12 cellular contexts compared by ENCODE assay signal in the genomic region with DNA sequence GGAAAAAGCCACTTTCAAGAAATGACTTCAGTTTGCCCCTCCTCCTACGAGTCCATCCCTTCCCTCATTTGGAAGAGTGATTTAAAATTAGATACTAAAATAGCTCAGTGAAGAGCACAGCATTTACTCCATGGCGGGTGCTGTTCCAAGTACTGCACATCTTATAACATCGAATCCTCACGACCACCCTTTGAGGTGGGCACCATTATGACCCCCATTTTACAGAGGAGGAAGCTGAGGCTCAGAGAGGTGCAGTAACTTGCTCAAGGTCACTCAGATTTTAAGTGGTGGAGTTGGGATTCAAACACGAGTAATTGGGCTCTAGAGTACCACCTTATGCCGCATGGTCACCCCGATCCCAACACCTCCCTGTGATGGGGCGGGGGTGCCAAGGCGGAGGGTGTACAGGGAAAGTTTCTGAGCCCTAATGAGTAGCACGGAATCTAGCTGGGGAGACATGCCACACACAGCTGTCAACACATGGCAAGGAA. TPM values are rescaled to one million over a fixed set of nuclear protein-coding genes. Genes with fewer than 3 reads are reported as not detected.
A peak's percentile ranks its signal among the peaks of the same experiment; 100 is the strongest.
DNase-seq lines count a peak whose midpoint lies in the region; ATAC-seq, FAIRE-seq and TF ChIP-seq lines count a peak whose summit lies in the region.
"Had no signal": no experiment of that assay in that cellular context is flagged by ENCODE, and none has a peak within 500 bp of the region (broad histone marks: within the 10 kb centered on the region; RNA-seq: fewer than 3 reads in every experiment).

No MANE protein-coding gene starts in this region.

- BruUV-seq in OCI-LY7 (replicated peaks; lab: Mats Ljungman, UMichigan), result no TSS peak

- TF ChIP-seq CTCF in OCI-LY7 (conservative IDR thresholded peaks at IDR 0.05; ENCODE audit: low read length), result no peak
- TF ChIP-seq CTCF in H1 (IDR thresholded peaks at IDR 0.05; ENCODE audit: control extremely low read depth in 1 of 3, insufficient read depth in 1 of 3, low read depth in 1 of 3, low read length in 3 of 3), result no peak
- no peak for TF ChIP-seq CTCF in osteoblast (IDR thresholded peaks at IDR 0.05; ENCODE audit: extremely low read depth, low read depth, low read length)

- no peak for DNase-seq in CD4-positive, alpha-beta memory T cell
- DNase-seq in OCI-LY7 (ENCODE audit: low spot score), result no peak
- DNase-seq in H1 (ENCODE audit: low read depth in 1 of 2, low spot score in 2 of 2), result no peak
- peak; percentile 89 for DNase-seq in osteoblast (ENCODE audit: insufficient read length, low spot score, missing footprints)
- no peak for DNase-seq in NCI-H345 treated with DMSO at 0.1 percent for 48 hours (lab: John Stamatoyannopoulos, UW; ENCODE audit: unreplicated experiment)
- no peak for DNase-seq in stimulated activated CD4-positive, alpha-beta T cell treated with anti-CD3 and anti-CD28 coated beads, Interleukin-4, amount 100 ng/mL, for 4 hours
- DNase-seq: HCEC 1CT had no signal

- H2BK20ac ChIP-seq in H1 (ENCODE audit: low read length), result peak overlapping the region; percentile 75; the same call in 1 of the 2 replicates

- no peak overlapping the region for H2AFZ ChIP-seq in OCI-LY7 (ENCODE audit: low read length)
- no peak overlapping the region for H2AFZ ChIP-seq in H1 (ENCODE audit: low read length)
- H2AFZ ChIP-seq in osteoblast (ENCODE audit: low read length), result no peak overlapping the region

- H3K79me2 ChIP-seq in OCI-LY7 (ENCODE audit: insufficient read depth, low read depth, low read length) (no peaks in the 10 kb centered on the region), H1 (ENCODE audit: control insufficient read depth in 1 of 2, insufficient read depth in 2 of 2, low read length in 2 of 2) (no peaks in the 10 kb centered on the region), osteoblast (ENCODE audit: insufficient read depth, low read length) (no peaks in the 10 kb centered on the region)

- no peaks in the 10 kb centered on the region for H3K9me3 ChIP-seq in CD4-positive, alpha-beta memory T cell (ENCODE audit: control insufficient read depth in 1 of 2, low read length in 2 of 2)
- H3K9me3 ChIP-seq in OCI-LY7 (ENCODE audit: low read length), result no peaks in the 10 kb centered on the region
- H3K9me3 ChIP-seq in H1 (ENCODE audit: insufficient read depth in 2 of 2, low read depth in 1 of 2, low read length in 1 of 2), result no peaks in the 10 kb centered on the region
- H3K9me3 ChIP-seq in osteoblast (ENCODE audit: low read depth, low read length), result no peaks in the 10 kb centered on the region
- H3K9me3 ChIP-seq: SJSA1 had no signal

- H4K20me1 ChIP-seq in OCI-LY7 (ENCODE audit: insufficient read depth, low read length) (no peaks in the 10 kb centered on the region), H1 (replicated peaks in 1 of 2; ENCODE audit: control insufficient read depth in 1 of 2, insufficient read depth in 2 of 2, low read length in 2 of 2) (no peaks in the 10 kb centered on the region), osteoblast (ENCODE audit: insufficient read depth, low read length) (no peaks in the 10 kb centered on the region)

- no peaks in the 10 kb centered on the region for H3K27me3 ChIP-seq in CD4-positive, alpha-beta memory T cell (ENCODE audit: insufficient read depth, low read length)
- peaks cover 2 to 42% (median 33%) of the 10 kb centered on the region in 4 experiments for H3K27me3 ChIP-seq in H1 (replicated peaks in 1 of 4; ENCODE audit: control insufficient read depth in 3 of 4, extremely low read depth in 1 of 4, insufficient read depth in 3 of 4, low read length in 3 of 4)
- peaks cover 25% of the 10 kb centered on the region for H3K27me3 ChIP-seq in osteoblast (ENCODE audit: insufficient read depth, low read length)

- no peak overlapping the region for H3K9ac ChIP-seq in H1 (replicated peaks in 1 of 4; ENCODE audit: extremely low read depth in 1 of 4, low read depth in 3 of 4, low read length in 3 of 4)

- H2BK5ac ChIP-seq in H1 (ENCODE audit: low read depth, low read length), result peak overlapping the region; percentile 40; the same call in 1 of the 2 replicates

- H2BK15ac ChIP-seq in H1 (ENCODE audit: low read length), result peak overlapping the region; percentile 83

- H3K4me1 Mint-ChIP-seq in CD4-positive, alpha-beta memory T cell, result peaks cover 4 to 9% (median 6%) of the 10 kb centered on the region in 4 donors

- H3K4me2 ChIP-seq in OCI-LY7 (ENCODE audit: low read length) (peak overlapping the region; percentile 44; the same call in 1 of the 2 replicates), H1 (ENCODE audit: insufficient read depth in 1 of 2, low read depth in 2 of 2, low read length in 2 of 2) (peak overlapping the region; percentile 65 to 73; a peak in 3 of 4 replicates), osteoblast (ENCODE audit: insufficient read depth, low read length) (peak overlapping the region; percentile 74)

- no peaks in the 10 kb centered on the region for H3K36me3 Mint-ChIP-seq in CD4-positive, alpha-beta memory T cell

- no peak overlapping the region for H3K27ac ChIP-seq in CD4-positive, alpha-beta memory T cell (ENCODE audit: low read depth, low read length)
- no peak overlapping the region for H3K27ac ChIP-seq in OCI-LY7 (ENCODE audit: low read depth, low read length, poor library complexity, severe bottlenecking)
- H3K27ac ChIP-seq in H1 (ENCODE audit: low read depth, low read length), result no peak overlapping the region
- no peak overlapping the region for H3K27ac ChIP-seq in osteoblast (ENCODE audit: low read depth, low read length)
- H3K27ac ChIP-seq: SJSA1 had no signal

- TF ChIP-seq EP300 in H1 (IDR thresholded peaks at IDR 0.05; ENCODE audit: borderline replicate concordance in 1 of 2, low read depth in 2 of 2, low read length in 2 of 2), result no peak

- 88% methylated on average over 10 of the region's 10 CpGs; no CpG with 5 or more reads in 1 of the 2 experiments for WGBS in H1 (ENCODE audit: extremely low coverage in 1 of 2, insufficient coverage in 1 of 2, insufficient read length in 1 of 2, insufficient replicate concordance in 2 of 2, low coverage in 1 of 2, low lambda C conversion rate in 2 of 2, missing lambda C conversion rate in 1 of 2), 2 experiments

- H2BK120ac ChIP-seq in H1 (replicated peaks; ENCODE audit: low read depth, low read length), result no peak overlapping the region

- no peak for FAIRE-seq in H1 (lab: Jason Lieb, UNC)

- peak overlapping the region; percentile 59 for H2AK5ac ChIP-seq in H1 (ENCODE audit: low read depth, low read length)

- no peak overlapping the region for H3K56ac ChIP-seq in H1 (replicated peaks; ENCODE audit: insufficient read length, low read depth, low read length)

- H3K9me2 ChIP-seq in OCI-LY7 (ENCODE audit: insufficient read depth, low read length), result no peaks in the 10 kb centered on the region

- H2BK12ac ChIP-seq in H1 (ENCODE audit: low read depth, low read length), result peak overlapping the region; percentile 69; the same call in 1 of the 2 replicates

- peak overlapping the region in 1 of 2 donors; percentile 34 for H3K4me3 ChIP-seq in CD4-positive, alpha-beta memory T cell (ENCODE audit: low read length in 2 of 2)
- H3K4me3 ChIP-seq in OCI-LY7 (ENCODE audit: low read depth, low read length, poor library complexity, severe bottlenecking) (no peak overlapping the region), H1 (ENCODE audit: extremely low read depth in 1 of 4, insufficient read depth in 2 of 4, low read depth in 3 of 4, low read length in 4 of 4) (peak overlapping the region in 2 of 4 experiments; percentile 19 to 54; a peak in 2 of 8 replicates), osteoblast (ENCODE audit: insufficient read depth, low read length) (peak overlapping the region; percentile 59)

- no peaks in the 10 kb centered on the region for H3K79me1 ChIP-seq in H1 (ENCODE audit: low read depth, low read length)

- no peaks in the 10 kb centered on the region for H3K9me3 Mint-ChIP-seq in CD4-positive, alpha-beta memory T cell

- POLR2A ChIA-PET in CD4-positive, alpha-beta memory T cell (lab: Charles Lee; ENCODE audit: partially characterized antibody), result interaction anchor here (0.8 to 1.6 kb wide), 3 partner anchors 101 to 307 kb away, joined by 3 read pairs; a partner anchor contains a TSS
- POLR2A ChIA-PET in OCI-LY7 (lab: Charles Lee) (interaction anchor here (0.6 to 1.3 kb wide), 2 partner anchors 54 to 129 kb away, joined by 4 to 8 read pairs; no protein-coding TSS in a partner anchor), H1 (lab: Charles Lee; ENCODE audit: partially characterized antibody) (interaction anchor here (0.6 to 2.2 kb wide), 6 partner anchors 8 to 931 kb away, joined by 3 to 5 read pairs (median 5); no protein-coding TSS in a partner anchor)

- H4K91ac ChIP-seq in H1 (replicated peaks; ENCODE audit: insufficient read length, low read length), result no peak overlapping the region

- peaks cover 19% of the 10 kb centered on the region for H3K4me1 ChIP-seq in CD4-positive, alpha-beta memory T cell (ENCODE audit: insufficient read depth, low read length)
- peaks cover 32% of the 10 kb centered on the region for H3K4me1 ChIP-seq in OCI-LY7 (ENCODE audit: insufficient read depth, low read length, poor library complexity, severe bottlenecking)
- peaks cover 3 to 29% (median 17%) of the 10 kb centered on the region in 4 experiments for H3K4me1 ChIP-seq in H1 (replicated peaks in 1 of 4; ENCODE audit: control insufficient read depth in 3 of 4, insufficient read depth in 4 of 4, low read length in 3 of 4)
- H3K4me1 ChIP-seq in osteoblast (ENCODE audit: insufficient read depth, low read length), result peaks cover 9% of the 10 kb centered on the region

- H4K5ac ChIP-seq in H1 (ENCODE audit: insufficient read length, low read depth, low read length), result no peak overlapping the region

- CTCF ChIA-PET in CD4-positive, alpha-beta memory T cell (lab: Charles Lee; ENCODE audit: partially characterized antibody), result interaction anchor here (0.7 to 2.1 kb wide), 5 partner anchors 16 to 237 kb away, joined by 3 to 7 read pairs (median 5); a partner anchor contains a TSS
- CTCF ChIA-PET in OCI-LY7 (lab: Charles Lee; ENCODE audit: unreplicated experiment) (no interaction called here), H1 (lab: Charles Lee; ENCODE audit: partially characterized antibody) (interaction anchor here (0.6 to 9.4 kb wide), 21 partner anchors 10 to 239 kb away, joined by 3 to 78 read pairs (median 3); a partner anchor contains a TSS)

- no peak overlapping the region for H3K4ac ChIP-seq in H1 (replicated peaks; ENCODE audit: insufficient read length, low read depth, low read length)

- no peak for ATAC-seq in HG03175 (IDR thresholded peaks at IDR 0.05; ENCODE audit: unreplicated experiment)
- no peak for ATAC-seq in GM18858 (IDR thresholded peaks at IDR 0.05; ENCODE audit: unreplicated experiment)

- no peak for TF ChIP-seq RAD21 in H1 (IDR thresholded peaks at IDR 0.05 in 1 of 2, conservative IDR thresholded peaks at IDR 0.05 in 1 of 2; ENCODE audit: low read depth in 2 of 2, low read length in 2 of 2)

- peaks cover 4% of the 10 kb centered on the region; the same call in 1 of the 2 replicates for H3K23me2 ChIP-seq in H1 (ENCODE audit: low read depth, low read length)

- H4K8ac ChIP-seq in H1 (ENCODE audit: extremely low read depth, insufficient read depth, low read length), result no peak overlapping the region

- no peak for TF ChIP-seq POLR2A in H1 (IDR thresholded peaks at IDR 0.05; ENCODE audit: control extremely low read depth in 1 of 2, low read depth in 2 of 2, low read length in 2 of 2)

- intact Hi-C loops in CD4-positive, alpha-beta memory T cell (cut with micrococcal nuclease), result no loop called here
- intact Hi-C loops in OCI-LY7 (cut with micrococcal nuclease; ENCODE audit: unreplicated experiment), result no loop called here

- H3K14ac ChIP-seq in H1 (ENCODE audit: insufficient read length), result no peak overlapping the region

- no peaks in the 10 kb centered on the region for H3K36me3 ChIP-seq in CD4-positive, alpha-beta memory T cell (ENCODE audit: insufficient read depth, low read length)
- H3K36me3 ChIP-seq in OCI-LY7 (ENCODE audit: insufficient read depth, low read length) (no peaks in the 10 kb centered on the region), H1 (ENCODE audit: control insufficient read depth in 2 of 4, insufficient read depth in 4 of 4, low read length in 3 of 4) (no peaks in the 10 kb centered on the region), osteoblast (ENCODE audit: insufficient read depth, low read length) (no peaks in the 10 kb centered on the region)
- H3K36me3 ChIP-seq: SJSA1 had no signal

- no peak overlapping the region for H3K23ac ChIP-seq in H1 (ENCODE audit: insufficient read length)

- peak overlapping the region; percentile 64 to 87 (median 76) for H3K4me3 Mint-ChIP-seq in CD4-positive, alpha-beta memory T cell

- H3K27ac Mint-ChIP-seq in CD4-positive, alpha-beta memory T cell, result no peak overlapping the region

- peaks cover 0 to 4% of the 10 kb centered on the region in 2 donors for H3K27me3 Mint-ChIP-seq in CD4-positive, alpha-beta memory T cell

- peak overlapping the region; percentile 62; the same call in 1 of the 2 replicates for H3K18ac ChIP-seq in H1 (ENCODE audit: extremely low read depth, low read length)

RNA-seq across cellular contexts. Expression of a gene that starts 25.5 kb away (rescaled TPM):
- total RNA-seq in CD4-positive, alpha-beta memory T cell, result under 1 TPM in 1 of 2 experiments, not detected in 1; 0.06 TPM
- not detected for polyA plus RNA-seq in CD4-positive, alpha-beta memory T cell
- total RNA-seq in OCI-LY7 (2014; rRNA removed; shearing (Covaris generic)), result 0.05 and 0.35 TPM in 2 replicates
- 1.5 and 1.7 TPM in 2 replicates for total RNA-seq in OCI-LY7 (2022)
- 1.5 and 1.6 TPM in 2 replicates for total RNA-seq in H1 (2021; fragmentation: NEBNext Ultra II Directional; extraction: Animal tissue kit (Norgen Biotek cat#: 25700))
- polyA plus RNA-seq in H1 (2011; rRNA removed), result 0.53 and 0.63 TPM in 2 replicates
- polyA plus RNA-seq in H1 (2011; cell fraction: cytosol; rRNA removed), result 0.70 TPM
- polyA plus RNA-seq in H1 (2011; cell fraction: nucleus; rRNA removed), result 1.9 TPM
- polyA plus RNA-seq in H1 (2012, experiment 1 of 2), result 0.68 to 1.1 TPM (median 0.97 TPM) in 4 replicates
- 0.50 TPM for polyA plus RNA-seq in H1 (2012, experiment 2 of 2)
- polyA plus RNA-seq in H1 (2013, experiment 1 of 2), result 0.26 TPM
- 0.22 TPM for polyA plus RNA-seq in H1 (2013, experiment 2 of 2)
- polyA minus RNA-seq in H1 (2011; rRNA and poly(A)+ RNA removed), result 0.60 and 0.76 TPM in 2 replicates
- 0.66 TPM for polyA minus RNA-seq in H1 (2011; cell fraction: cytosol; rRNA and poly(A)+ RNA removed)
- polyA minus RNA-seq in H1 (2011; cell fraction: nucleus; rRNA and poly(A)+ RNA removed), result 1.1 TPM
- under 0.01 TPM in 1 of 2 replicates, not detected in the other for total RNA-seq in osteoblast
- total RNA-seq: SJSA1, ureter had no signal

RNA-seq across cellular contexts. Expression of a gene that starts 29.2 kb away (rescaled TPM):
- not detected for total RNA-seq in CD4-positive, alpha-beta memory T cell
- not detected for polyA plus RNA-seq in CD4-positive, alpha-beta memory T cell
- not detected in 2 replicates for total RNA-seq in OCI-LY7 (2014; rRNA removed; shearing (Covaris generic))
- total RNA-seq in OCI-LY7 (2022) (not detected in 2 replicates), osteoblast (not detected in 2 replicates)
- total RNA-seq in H1 (2021; fragmentation: NEBNext Ultra II Directional; extraction: Animal tissue kit (Norgen Biotek cat#: 25700)), result not detected in 2 replicates
- polyA plus RNA-seq in H1 (2011; rRNA removed), result not detected in 2 replicates
- polyA plus RNA-seq in H1 (2011; cell fraction: cytosol; rRNA removed), result not detected
- polyA plus RNA-seq in H1 (2011; cell fraction: nucleus; rRNA removed), result not detected
- polyA plus RNA-seq in H1 (2012, experiment 1 of 2), result 0.13 to 0.58 TPM (median 0.47 TPM) in 3 of 4 replicates, not detected in the other
- polyA plus RNA-seq in H1 (2012, experiment 2 of 2), result 0.22 TPM
- not detected for polyA plus RNA-seq in H1 (2013, experiment 1 of 2)
- not detected for polyA plus RNA-seq in H1 (2013, experiment 2 of 2)
- not detected in 2 replicates for polyA minus RNA-seq in H1 (2011; rRNA and poly(A)+ RNA removed)
- polyA minus RNA-seq in H1 (2011; cell fraction: cytosol; rRNA and poly(A)+ RNA removed), result not detected
- not detected for polyA minus RNA-seq in H1 (2011; cell fraction: nucleus; rRNA and poly(A)+ RNA removed)
- total RNA-seq: lower leg skin, SJSA1, ureter had no signal

RNA-seq across cellular contexts. Expression of a gene that starts 39.5 kb away (rescaled TPM):
- 10 to 100 TPM; 32.8 to 34.8 TPM for total RNA-seq in CD4-positive, alpha-beta memory T cell
- 100 to 1,000 TPM in 1 of 2 donors, 10 to 100 TPM in 1; 93.5 to 159 TPM for polyA plus RNA-seq in CD4-positive, alpha-beta memory T cell
- total RNA-seq in OCI-LY7 (2014; rRNA removed; shearing (Covaris generic)), result 111 and 126 TPM in 2 replicates
- 58.7 and 65.5 TPM in 2 replicates for total RNA-seq in OCI-LY7 (2022)
- 33.9 and 37.2 TPM in 2 replicates for total RNA-seq in H1 (2021; fragmentation: NEBNext Ultra II Directional; extraction: Animal tissue kit (Norgen Biotek cat#: 25700))
- 134 and 168 TPM in 2 replicates for polyA plus RNA-seq in H1 (2011; rRNA removed)
- 125 TPM for polyA plus RNA-seq in H1 (2011; cell fraction: cytosol; rRNA removed)
- polyA plus RNA-seq in H1 (2011; cell fraction: nucleus; rRNA removed), result 70.6 TPM
- polyA plus RNA-seq in H1 (2012, experiment 1 of 2), result 48.8 to 75.5 TPM (median 71.2 TPM) in 4 replicates
- 54.9 TPM for polyA plus RNA-seq in H1 (2012, experiment 2 of 2)
- polyA plus RNA-seq in H1 (2013, experiment 1 of 2), result 53.9 TPM
- 54.5 TPM for polyA plus RNA-seq in H1 (2013, experiment 2 of 2)
- 7.8 and 8.3 TPM in 2 replicates for polyA minus RNA-seq in H1 (2011; rRNA and poly(A)+ RNA removed)
- polyA minus RNA-seq in H1 (2011; cell fraction: cytosol; rRNA and poly(A)+ RNA removed), result 11.4 TPM
- 24.6 TPM for polyA minus RNA-seq in H1 (2011; cell fraction: nucleus; rRNA and poly(A)+ RNA removed)
- total RNA-seq in osteoblast, result 32.9 and 33.3 TPM in 2 replicates

RNA-seq across cellular contexts. Expression of a gene that starts 39.8 kb away (rescaled TPM):
- 1 to 10 TPM; 1.9 to 3.0 TPM for total RNA-seq in CD4-positive, alpha-beta memory T cell
- not detected for polyA plus RNA-seq in CD4-positive, alpha-beta memory T cell
- 2.7 and 2.9 TPM in 2 replicates for total RNA-seq in OCI-LY7 (2014; rRNA removed; shearing (Covaris generic))
- total RNA-seq in OCI-LY7 (2022) (1.7 TPM in 1 of 2 replicates, not detected in the other), osteoblast (0.59 TPM in 1 of 2 replicates, not detected in the other)
- total RNA-seq in H1 (2021; fragmentation: NEBNext Ultra II Directional; extraction: Animal tissue kit (Norgen Biotek cat#: 25700)), result 37.6 and 46.3 TPM in 2 replicates
- polyA plus RNA-seq in H1 (2011; rRNA removed), result 34.0 and 38.7 TPM in 2 replicates
- polyA plus RNA-seq in H1 (2011; cell fraction: cytosol; rRNA removed), result 46.8 TPM
- polyA plus RNA-seq in H1 (2011; cell fraction: nucleus; rRNA removed), result 124 TPM
- 39.4 to 44.3 TPM (median 42.3 TPM) in 4 replicates for polyA plus RNA-seq in H1 (2012, experiment 1 of 2)
- polyA plus RNA-seq in H1 (2012, experiment 2 of 2), result 30.4 TPM
- polyA plus RNA-seq in H1 (2013, experiment 1 of 2), result 40.4 TPM
- polyA plus RNA-seq in H1 (2013, experiment 2 of 2), result 36.5 TPM
- polyA minus RNA-seq in H1 (2011; rRNA and poly(A)+ RNA removed), result 22.8 and 23.5 TPM in 2 replicates
- 17.9 TPM for polyA minus RNA-seq in H1 (2011; cell fraction: cytosol; rRNA and poly(A)+ RNA removed)
- 22.5 TPM for polyA minus RNA-seq in H1 (2011; cell fraction: nucleus; rRNA and poly(A)+ RNA removed)
- total RNA-seq: SJSA1 had no signal
